Comparison of ENCODE assay signal across 7 cellular contexts in the genomic region with DNA sequence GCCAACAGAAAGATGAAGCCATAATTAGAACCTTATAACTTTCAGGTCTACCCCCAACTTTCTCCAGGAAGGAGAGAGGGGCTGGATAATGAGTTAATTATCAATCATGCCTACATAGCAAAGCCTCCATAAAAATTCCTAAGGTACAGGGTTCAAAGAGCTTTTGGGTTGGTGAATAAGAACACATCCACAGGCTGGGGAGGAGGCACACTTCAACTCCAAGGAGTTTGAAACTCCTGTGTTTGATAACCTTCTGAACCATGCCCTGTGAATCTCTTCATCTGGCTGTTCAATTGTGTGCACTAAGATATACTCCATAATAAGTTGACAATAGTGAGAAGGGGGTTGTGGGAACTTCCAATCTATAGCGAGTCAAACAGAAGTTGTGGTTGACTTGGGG.
"Had no signal": no experiment of that assay in that cellular context is flagged by ENCODE, and none has a peak within 500 bp of the region (broad histone marks: within the 10 kb centered on the region; RNA-seq: fewer than 3 reads in every experiment).

No MANE protein-coding gene starts in this region.

- H3K4me3 Mint-ChIP-seq: IgD-negative memory B cell had no signal

- FAIRE-seq: HepG2, HTR-8/SVneo, K562 had no signal

- H3K27me3 Mint-ChIP-seq: IgD-negative memory B cell had no signal

- H3K4me3 ChIP-seq: K562 had no signal

- H3K4me1 Mint-ChIP-seq: IgD-negative memory B cell had no signal

- H3K27ac ChIP-seq: HL-60 had no signal

- H3K27ac Mint-ChIP-seq: IgD-negative memory B cell had no signal

- H3K36me3 Mint-ChIP-seq: IgD-negative memory B cell had no signal

- ATAC-seq: HepG2, K562 had no signal

- DNase-seq: KBM-7, KG1 had no signal
